13 cellular contexts compared by ENCODE assay signal in genomic region chr4:168540086-168540864, GRCh38. TPM values are rescaled to one million over a fixed set of nuclear protein-coding genes. Genes with fewer than 3 reads are reported as not detected.
A peak's percentile ranks its signal among the peaks of the same experiment; 100 is the strongest.
DNase-seq lines count a peak whose midpoint lies in the region; ATAC-seq and TF ChIP-seq lines count a peak whose summit lies in the region.
"Had no signal": no experiment of that assay in that cellular context is flagged by ENCODE, and none has a peak within 500 bp of the region (broad histone marks: within the 10 kb centered on the region; RNA-seq: fewer than 3 reads in every experiment).

No MANE protein-coding gene starts in this region.

- peak; percentile 65 for DNase-seq in A673 (ENCODE audit: low spot score)
- DNase-seq in EH (ENCODE audit: low read depth): peak; percentile 95
- no peak for DNase-seq in SK-N-SH
- peak; percentile 28 for DNase-seq in hepatic stellate cell (ENCODE audit: low spot score)
- DNase-seq in NCI-H2029 (lab: John Stamatoyannopoulos, UW): no peak
- no peak for DNase-seq in cerebellum (ENCODE audit: low spot score)
- no peak for DNase-seq in CD8-positive, alpha-beta T cell
- DNase-seq: NCI-H1436 treated with DMSO at 0.1 percent for 48 hours had no signal

- POLR2A ChIA-PET in A673 (lab: Charles Lee; ENCODE audit: low non-redundant PET): no interaction called here
- POLR2A ChIA-PET in SK-N-SH (lab: Yijun Ruan, JAX): no interaction called here
- POLR2A ChIA-PET in CD8-positive, alpha-beta T cell (lab: Charles Lee): interaction anchor here (1.4 kb wide), 1 partner anchor 12 kb away, joined by 3 read pairs; no protein-coding TSS in a partner anchor

- H3K27ac ChIP-seq in A673 (ENCODE audit: low read depth, low read length, poor library complexity, severe bottlenecking) (no peak overlapping the region), SK-N-SH (ENCODE audit: low read depth in 2 of 2, low read length in 1 of 2) (peak overlapping the region; percentile 71 to 92; a peak in 3 of 4 replicates)
- no peak overlapping the region for H3K27ac ChIP-seq in CD8-positive, alpha-beta T cell (ENCODE audit: low read depth, low read length)

- H3K9me2 ChIP-seq in SK-N-SH: no peaks in the 10 kb centered on the region

- no peaks in the 10 kb centered on the region for H3K79me2 ChIP-seq in SK-N-SH (ENCODE audit: insufficient read depth)

- no peaks in the 10 kb centered on the region for H3K27me3 ChIP-seq in A673 (replicated peaks; ENCODE audit: insufficient read depth, low read depth, low read length, poor library complexity)
- H3K27me3 ChIP-seq in SK-N-SH (ENCODE audit: insufficient read depth): no peaks in the 10 kb centered on the region
- no peaks in the 10 kb centered on the region for H3K27me3 ChIP-seq in CD8-positive, alpha-beta T cell (ENCODE audit: insufficient read depth, low read length)

- peak overlapping the region; percentile 63 for H3K9ac ChIP-seq in SK-N-SH

- H3K4me3 Mint-ChIP-seq in CD8-positive, alpha-beta T cell: no peak overlapping the region
- H3K4me3 Mint-ChIP-seq: activated naive CD4-positive, alpha-beta T cell treated with anti-CD3 and anti-CD28 coated beads, Interleukin-2, amount 50 U/mL, for 24 hours; stimulated activated naive CD8-positive, alpha-beta T cell treated with anti-CD3 and anti-CD28 coated beads, Interleukin-15, Interleukin-2, amounts not matched to agents 100 ng/mL and 50 ng/mL, for 24 hours; WTC11 had no signal

- H4K20me1 ChIP-seq in SK-N-SH (ENCODE audit: insufficient read depth): no peaks in the 10 kb centered on the region

- no peak overlapping the region for H3K27ac Mint-ChIP-seq in CD8-positive, alpha-beta T cell
- H3K27ac Mint-ChIP-seq: activated naive CD4-positive, alpha-beta T cell treated with anti-CD3 and anti-CD28 coated beads, Interleukin-2, amount 50 U/mL, for 24 hours; stimulated activated naive CD8-positive, alpha-beta T cell treated with anti-CD3 and anti-CD28 coated beads, Interleukin-15, Interleukin-2, amounts not matched to agents 100 ng/mL and 50 ng/mL, for 24 hours; WTC11 had no signal

- TF ChIP-seq EP300 in SK-N-SH (IDR thresholded peaks at IDR 0.05; ENCODE audit: borderline replicate concordance in 1 of 2, low read depth in 1 of 2, low read length in 1 of 2): peak in 1 of 2 experiments; percentile 71; a peak in 1 of 4 replicates

- H3K36me3 ChIP-seq in A673 (ENCODE audit: insufficient read depth, low read length, poor library complexity, severe bottlenecking) (no peaks in the 10 kb centered on the region), SK-N-SH (replicated peaks in 1 of 2; ENCODE audit: control insufficient read depth in 1 of 2, insufficient read depth in 2 of 2, low read length in 1 of 2) (no peaks in the 10 kb centered on the region)
- no peaks in the 10 kb centered on the region for H3K36me3 ChIP-seq in CD8-positive, alpha-beta T cell (ENCODE audit: insufficient read depth, low read length)

- no peak overlapping the region for H3K4me3 ChIP-seq in A673 (ENCODE audit: low read depth, low read length, poor library complexity, severe bottlenecking)
- peak overlapping the region; percentile 9 to 33; a peak in 3 of 4 replicates for H3K4me3 ChIP-seq in SK-N-SH (ENCODE audit: low read depth in 2 of 2, low read length in 1 of 2)
- no peak overlapping the region for H3K4me3 ChIP-seq in CD8-positive, alpha-beta T cell (ENCODE audit: low read depth, low read length)

- H3K27me3 Mint-ChIP-seq in CD8-positive, alpha-beta T cell (ENCODE audit: low read depth): peaks cover 4% of the 10 kb centered on the region
- H3K27me3 Mint-ChIP-seq: activated naive CD4-positive, alpha-beta T cell treated with anti-CD3 and anti-CD28 coated beads, Interleukin-2, amount 50 U/mL, for 24 hours; stimulated activated naive CD8-positive, alpha-beta T cell treated with anti-CD3 and anti-CD28 coated beads, Interleukin-15, Interleukin-2, amounts not matched to agents 100 ng/mL and 50 ng/mL, for 24 hours had no signal

- 23% methylated on average over 11 of the region's 11 CpGs for WGBS in SK-N-SH (ENCODE audit: low lambda C conversion rate)

- BruUV-seq in A673 (replicated peaks; lab: Mats Ljungman, UMichigan): no TSS peak

- no peaks in the 10 kb centered on the region for H3K36me3 Mint-ChIP-seq in CD8-positive, alpha-beta T cell
- H3K36me3 Mint-ChIP-seq: activated naive CD4-positive, alpha-beta T cell treated with anti-CD3 and anti-CD28 coated beads, Interleukin-2, amount 50 U/mL, for 24 hours; WTC11 had no signal

- CTCF ChIA-PET in A673 (lab: Charles Lee) (no interaction called here), SK-N-SH (lab: Yijun Ruan, JAX) (no interaction called here)
- CTCF ChIA-PET in CD8-positive, alpha-beta T cell (lab: Charles Lee): no interaction called here

- H3K9me3 ChIP-seq in A673 (ENCODE audit: low read depth, low read length, poor library complexity, severe bottlenecking) (no peaks in the 10 kb centered on the region), SK-N-SH (no peaks in the 10 kb centered on the region)
- no peaks in the 10 kb centered on the region for H3K9me3 ChIP-seq in CD8-positive, alpha-beta T cell (ENCODE audit: low read length)

- H3K4me1 ChIP-seq in A673 (ENCODE audit: insufficient read depth, low read length, poor library complexity, severe bottlenecking) (peaks cover 9% of the 10 kb centered on the region), SK-N-SH (ENCODE audit: control insufficient read depth in 1 of 2, insufficient read depth in 2 of 2, low read depth in 1 of 2, low read length in 1 of 2) (peaks cover 0 to 11% of the 10 kb centered on the region in 2 experiments; a peak in 3 of 4 replicates)
- no peaks in the 10 kb centered on the region for H3K4me1 ChIP-seq in CD8-positive, alpha-beta T cell (ENCODE audit: insufficient read depth, low read length)

- no peaks in the 10 kb centered on the region for H3K9me3 Mint-ChIP-seq in CD8-positive, alpha-beta T cell
- H3K9me3 Mint-ChIP-seq: activated naive CD4-positive, alpha-beta T cell treated with anti-CD3 and anti-CD28 coated beads, Interleukin-2, amount 50 U/mL, for 24 hours; stimulated activated naive CD8-positive, alpha-beta T cell treated with anti-CD3 and anti-CD28 coated beads, Interleukin-15, Interleukin-2, amounts not matched to agents 100 ng/mL and 50 ng/mL, for 24 hours; WTC11 had no signal

- TF ChIP-seq CTCF in A673 (conservative IDR thresholded peaks at IDR 0.05; ENCODE audit: low read depth, low read length) (no peak), SK-N-SH (IDR thresholded peaks at IDR 0.05) (no peak)
- TF ChIP-seq CTCF in CD8-positive, alpha-beta T cell (IDR thresholded peaks at IDR 0.05): no peak

- intact Hi-C loops in A673 (cut with micrococcal nuclease; ENCODE audit: unreplicated experiment): no loop called here
- intact Hi-C loops in CD8-positive, alpha-beta T cell (cut with DNase I, micrococcal nuclease): no loop called here

- H3K4me2 ChIP-seq in SK-N-SH: peak overlapping the region; percentile 69

- no peak for TF ChIP-seq RAD21 in SK-N-SH (IDR thresholded peaks at IDR 0.05; ENCODE audit: low read length)

- H2AFZ ChIP-seq in SK-N-SH (ENCODE audit: low read depth): peak overlapping the region; percentile 76; the same call in 1 of the 2 replicates

- H3F3A ChIP-seq in SK-N-SH (replicated peaks; ENCODE audit: insufficient read depth): peaks cover 17% of the 10 kb centered on the region

- no peak for ATAC-seq in GM19328 (IDR thresholded peaks at IDR 0.05; ENCODE audit: unreplicated experiment)
- no peak for ATAC-seq in CD8-positive, alpha-beta T cell
- ATAC-seq: Panc1, WTC11 had no signal

- no peaks in the 10 kb centered on the region for H3K4me1 Mint-ChIP-seq in CD8-positive, alpha-beta T cell (ENCODE audit: low read depth)
- H3K4me1 Mint-ChIP-seq: activated naive CD4-positive, alpha-beta T cell treated with anti-CD3 and anti-CD28 coated beads, Interleukin-2, amount 50 U/mL, for 24 hours had no signal

TF ChIP-seq in SK-N-SH, 30 proteins besides CTCF, POLR2A, EP300 and RAD21 (continues in another document):
- TF ChIP-seq FOXJ3 (CRISPR knock-in tag; IDR thresholded peaks at IDR 0.05) (no peak), JUND (IDR thresholded peaks at IDR 0.05) (peak; percentile 62), YY1 (IDR thresholded peaks at IDR 0.05; ENCODE audit: low read depth) (no peak)
- TF ChIP-seq, protein P1, sequence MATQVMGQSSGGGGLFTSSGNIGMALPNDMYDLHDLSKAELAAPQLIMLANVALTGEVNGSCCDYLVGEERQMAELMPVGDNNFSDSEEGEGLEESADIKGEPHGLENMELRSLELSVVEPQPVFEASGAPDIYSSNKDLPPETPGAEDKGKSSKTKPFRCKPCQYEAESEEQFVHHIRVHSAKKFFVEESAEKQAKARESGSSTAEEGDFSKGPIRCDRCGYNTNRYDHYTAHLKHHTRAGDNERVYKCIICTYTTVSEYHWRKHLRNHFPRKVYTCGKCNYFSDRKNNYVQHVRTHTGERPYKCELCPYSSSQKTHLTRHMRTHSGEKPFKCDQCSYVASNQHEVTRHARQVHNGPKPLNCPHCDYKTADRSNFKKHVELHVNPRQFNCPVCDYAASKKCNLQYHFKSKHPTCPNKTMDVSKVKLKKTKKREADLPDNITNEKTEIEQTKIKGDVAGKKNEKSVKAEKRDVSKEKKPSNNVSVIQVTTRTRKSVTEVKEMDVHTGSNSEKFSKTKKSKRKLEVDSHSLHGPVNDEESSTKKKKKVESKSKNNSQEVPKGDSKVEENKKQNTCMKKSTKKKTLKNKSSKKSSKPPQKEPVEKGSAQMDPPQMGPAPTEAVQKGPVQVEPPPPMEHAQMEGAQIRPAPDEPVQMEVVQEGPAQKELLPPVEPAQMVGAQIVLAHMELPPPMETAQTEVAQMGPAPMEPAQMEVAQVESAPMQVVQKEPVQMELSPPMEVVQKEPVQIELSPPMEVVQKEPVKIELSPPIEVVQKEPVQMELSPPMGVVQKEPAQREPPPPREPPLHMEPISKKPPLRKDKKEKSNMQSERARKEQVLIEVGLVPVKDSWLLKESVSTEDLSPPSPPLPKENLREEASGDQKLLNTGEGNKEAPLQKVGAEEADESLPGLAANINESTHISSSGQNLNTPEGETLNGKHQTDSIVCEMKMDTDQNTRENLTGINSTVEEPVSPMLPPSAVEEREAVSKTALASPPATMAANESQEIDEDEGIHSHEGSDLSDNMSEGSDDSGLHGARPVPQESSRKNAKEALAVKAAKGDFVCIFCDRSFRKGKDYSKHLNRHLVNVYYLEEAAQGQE (IDR thresholded peaks at IDR 0.05; ENCODE audit: low read depth, low read length): no peak

RNA-seq across cellular contexts. Expression of gene PALLD, which starts 43.4 kb away (rescaled TPM):
- total RNA-seq in A673 (2021): 44.1 and 58.7 TPM in 2 replicates
- polyA plus RNA-seq in SK-N-SH (2012; rRNA removed): 22.4 and 33.0 TPM in 2 replicates
- 54.6 and 60.0 TPM in 2 replicates for polyA plus RNA-seq in SK-N-SH (2012; cell fraction: cytosol; rRNA removed)
- polyA plus RNA-seq in SK-N-SH (2012; cell fraction: nucleus; rRNA removed): 38.7 and 55.5 TPM in 2 replicates
- total RNA-seq in cerebellum: 37.3 TPM
- not detected for total RNA-seq in CD8-positive, alpha-beta T cell

RNA-seq across cellular contexts. Expression of gene DDX60L, which starts 60.0 kb away (rescaled TPM):
- 8.6 and 9.8 TPM in 2 replicates for total RNA-seq in A673 (2021)
- 5.6 and 7.1 TPM in 2 replicates for polyA plus RNA-seq in SK-N-SH (2012; rRNA removed)
- 6.1 and 6.6 TPM in 2 replicates for polyA plus RNA-seq in SK-N-SH (2012; cell fraction: cytosol; rRNA removed)
- polyA plus RNA-seq in SK-N-SH (2012; cell fraction: nucleus; rRNA removed): 10.6 and 21.5 TPM in 2 replicates
- total RNA-seq in cerebellum: 7.3 TPM
- total RNA-seq in CD8-positive, alpha-beta T cell: 10 to 100 TPM; 20.4 to 22.9 TPM

Comparison
In these comparisons a context has a peak if more than half of its experiments do, and no peak if none do; other contexts are left out.
1. DNase-seq: peak in A673 (single experiment), EH (single experiment) and hepatic stellate cell (single experiment); none in SK-N-SH (single experiment), NCI-H2029 (single experiment), cerebellum (single experiment) and CD8-positive, alpha-beta T cell (0 of 7).
2. H3K27ac ChIP-seq: peak in SK-N-SH (2 of 2); none in A673 (single experiment) and CD8-positive, alpha-beta T cell (single experiment).
3. H3K4me3 ChIP-seq: peak in SK-N-SH (2 of 2); none in A673 (single experiment) and CD8-positive, alpha-beta T cell (single experiment).
4. RNA of gene PALLD, which starts 43.4 kb away (total RNA-seq): 44.1 to 58.7 TPM in A673 and 37.3 TPM in cerebellum (single experiment); not detected in CD8-positive, alpha-beta T cell; every median in the first group is over 10 times any median in the second.